8 cellular contexts compared by ENCODE assay signal in the genomic region with DNA sequence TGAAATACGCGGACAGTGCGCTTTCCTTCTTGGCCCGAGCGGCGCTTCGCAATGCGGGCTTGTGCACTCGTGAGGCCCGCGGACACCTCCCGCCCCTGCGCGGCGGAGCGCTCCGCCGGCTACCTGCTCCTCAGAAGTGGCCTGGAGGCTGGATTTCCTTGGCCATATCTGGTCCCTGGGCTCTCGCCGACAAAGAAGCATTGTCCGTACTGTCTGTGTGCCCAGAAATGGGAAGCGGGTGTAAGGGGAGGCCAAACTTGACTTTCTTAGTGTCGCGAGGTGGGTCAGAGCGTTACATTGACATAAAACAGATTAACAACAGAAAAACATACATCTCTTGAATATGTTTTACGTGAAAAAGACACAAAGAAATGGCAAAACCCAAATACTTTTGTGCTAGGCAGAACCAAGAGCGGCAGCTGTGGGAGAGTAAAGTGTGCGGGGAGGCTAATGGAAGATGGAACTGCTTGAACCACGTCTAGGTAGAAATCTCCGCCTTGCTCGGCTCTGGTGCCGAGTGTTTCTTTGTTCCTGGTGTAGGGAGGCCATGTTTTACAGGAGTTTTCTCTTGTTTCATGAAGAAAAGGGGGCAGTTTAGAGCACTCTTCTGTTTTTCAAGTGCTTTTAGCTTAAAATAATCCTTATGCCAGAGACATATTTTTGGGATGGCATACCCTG. TPM values are rescaled to one million over a fixed set of nuclear protein-coding genes. Genes with fewer than 3 reads are reported as not detected.
DNase-seq lines count a peak whose midpoint lies in the region; ATAC-seq, FAIRE-seq and TF ChIP-seq lines count a peak whose summit lies in the region.

No MANE protein-coding gene starts in this region.

- H3K23ac ChIP-seq in IMR-90 (ENCODE audit: low read depth, low read length), result peak overlapping the region; percentile 77

- H2AK9ac ChIP-seq in IMR-90 (replicated peaks; ENCODE audit: low read depth, low read length, poor library complexity), result peak overlapping the region; percentile 68

- H3K36me3 ChIP-seq in IMR-90 (ENCODE audit: control insufficient read depth, insufficient read depth, low read length) (no peaks in the 10 kb centered on the region), endothelial cell of umbilical vein (ENCODE audit: control insufficient read depth in 2 of 2, extremely low read depth in 1 of 2, insufficient read depth in 2 of 2, low read length in 2 of 2) (no peaks in the 10 kb centered on the region)

- peak overlapping the region; percentile 68 for H2BK120ac ChIP-seq in IMR-90 (ENCODE audit: low read depth, low read length)

- H3K4me1 ChIP-seq in IMR-90 (ENCODE audit: control insufficient read depth, insufficient read depth, low read length) (peaks cover 7% of the 10 kb centered on the region), endothelial cell of umbilical vein (ENCODE audit: control insufficient read depth, extremely low read depth, insufficient read depth, low read length) (peaks cover 24% of the 10 kb centered on the region)

- peak overlapping the region; percentile 92 for H3K14ac ChIP-seq in IMR-90 (replicated peaks; ENCODE audit: low read depth, low read length)

- H3K4me3 ChIP-seq in IMR-90 (ENCODE audit: insufficient read depth, low read depth, low read length) (peak overlapping the region; percentile 91), endothelial cell of umbilical vein (replicated peaks in 1 of 3; ENCODE audit: insufficient read depth in 1 of 3, low read depth in 1 of 3, low read length in 3 of 3) (peak overlapping the region; percentile 37 to 79 (median 69))

- 3% methylated on average over 20 of the region's 32 CpGs; no CpG with 5 or more reads in 1 of the 2 experiments for WGBS in IMR-90 (ENCODE audit: extremely low coverage in 2 of 2, insufficient read length in 1 of 2), 2 experiments

- peak overlapping the region; percentile 95 for H2AFZ ChIP-seq in IMR-90 (replicated peaks; ENCODE audit: low read length, poor library complexity)
- H2AFZ ChIP-seq in endothelial cell of umbilical vein (ENCODE audit: low read depth, low read length), result peak overlapping the region; percentile 4

- H3K9me3 Mint-ChIP-seq in T-helper 2 cell treated with Interferon-gamma antibody and Interleukin-4, amounts not matched to agents 5 μg/mL and 100 μg/mL, for 36 hours, result no peaks in the 10 kb centered on the region
- no peaks in the 10 kb centered on the region for H3K9me3 Mint-ChIP-seq in natural killer cell

- BruUV-seq in IMR-90 (replicated peaks; lab: Mats Ljungman, UMichigan) (TSS peak; percentile 37), endothelial cell of umbilical vein (replicated peaks; lab: Mats Ljungman, UMichigan) (TSS peak; percentile 59)

- DNase-seq in DMS53 treated with DMSO at 0.1 percent for 48 hours (lab: John Stamatoyannopoulos, UW; ENCODE audit: unreplicated experiment) (peak; percentile 11), IMR-90 (no peak), endothelial cell of umbilical vein (ENCODE audit: low read depth, low spot score) (no peak), natural killer cell (no peak), AML-193 (lab: John Stamatoyannopoulos, UW) (no peak), occipital lobe (lab: John Stamatoyannopoulos, UW) (no peak)
- DNase-seq in T-helper 2 cell treated with Interferon-gamma antibody and Interleukin-4, amounts not matched to agents 5 μg/mL and 100 μg/mL, for 36 hours (ENCODE audit: low spot score), result no peak

- in situ Hi-C loops in IMR-90 (cut with MboI; ENCODE audit: low sequenced_read_pairs), result no loop called here

- H2AK5ac ChIP-seq in IMR-90 (ENCODE audit: low read depth, low read length), result peak overlapping the region; percentile 68; the same call in 1 of the 2 replicates

- peak overlapping the region; percentile 95 for H4K5ac ChIP-seq in IMR-90 (ENCODE audit: low read depth, low read length)

- peak overlapping the region; percentile 89 for H3K9ac ChIP-seq in IMR-90 (ENCODE audit: low read depth, low read length)
- H3K9ac ChIP-seq in endothelial cell of umbilical vein (replicated peaks; ENCODE audit: extremely low read depth, insufficient read depth, low read length), result peak overlapping the region; percentile 85

- H3K4me1 Mint-ChIP-seq in T-helper 2 cell treated with Interferon-gamma antibody and Interleukin-4, amounts not matched to agents 5 μg/mL and 100 μg/mL, for 36 hours (ENCODE audit: low read depth), result peaks cover 20% of the 10 kb centered on the region
- peaks cover 20 to 32% of the 10 kb centered on the region in 2 donors for H3K4me1 Mint-ChIP-seq in natural killer cell

- H3K36me3 Mint-ChIP-seq in T-helper 2 cell treated with Interferon-gamma antibody and Interleukin-4, amounts not matched to agents 5 μg/mL and 100 μg/mL, for 36 hours (ENCODE audit: low read depth), result peaks cover 7% of the 10 kb centered on the region
- H3K36me3 Mint-ChIP-seq in natural killer cell, result no peaks in the 10 kb centered on the region

- H3K27me3 ChIP-seq in IMR-90 (ENCODE audit: control insufficient read depth, insufficient read depth, low read length) (no peaks in the 10 kb centered on the region), endothelial cell of umbilical vein (ENCODE audit: control insufficient read depth in 2 of 2, insufficient read depth in 2 of 2, low read length in 2 of 2) (no peaks in the 10 kb centered on the region)

- peak overlapping the region; percentile 75 for H2BK5ac ChIP-seq in IMR-90 (ENCODE audit: low read depth, low read length, poor library complexity, severe bottlenecking)

- FAIRE-seq in endothelial cell of umbilical vein (lab: Jason Lieb, UNC), result no peak

- H4K20me1 ChIP-seq in IMR-90 (ENCODE audit: insufficient read depth, low read length) (no peaks in the 10 kb centered on the region), endothelial cell of umbilical vein (replicated peaks; ENCODE audit: control insufficient read depth, extremely low read depth, insufficient read depth, low read length) (no peaks in the 10 kb centered on the region)

- dilution Hi-C loops in IMR-90 (cut with HindIII; ENCODE audit: low sequenced_read_pairs, unreplicated experiment) (no loop called here), endothelial cell of umbilical vein (cut with MboI; ENCODE audit: extremely low pct_ligation_motif_present, low sequenced_read_pairs) (no loop called here)

- intact Hi-C loops in IMR-90 (cut with micrococcal nuclease) (loop anchor here (1.0 to 5.0 kb wide), 4 partner anchors 46 to 205 kb away; no protein-coding TSS in a partner anchor), endothelial cell of umbilical vein (cut with micrococcal nuclease) (loop anchor here (2.0 to 10.0 kb wide), 7 partner anchors 172 to 738 kb away; a partner anchor contains a TSS), natural killer cell (cut with micrococcal nuclease) (loop anchor here (5.0 kb wide), 1 partner anchor 696 kb away; a partner anchor contains a TSS)

- H3K9me1 ChIP-seq in IMR-90 (ENCODE audit: insufficient read depth, low read length), result peaks cover 11% of the 10 kb centered on the region
- no peaks in the 10 kb centered on the region for H3K9me1 ChIP-seq in endothelial cell of umbilical vein (replicated peaks; ENCODE audit: control insufficient read depth, extremely low read depth, insufficient read depth, low read length)

- no peak for TF ChIP-seq POLR2A in IMR-90 (IDR thresholded peaks at IDR 0.05; ENCODE audit: low read depth, low read length)
- TF ChIP-seq POLR2A in endothelial cell of umbilical vein (IDR thresholded peaks at IDR 0.05; ENCODE audit: low read depth, low read length), result no peak

- peaks cover 25% of the 10 kb centered on the region for H3K79me2 ChIP-seq in endothelial cell of umbilical vein (ENCODE audit: control insufficient read depth, insufficient read depth, low read length)

- peak overlapping the region; percentile 97 for H3K27ac Mint-ChIP-seq in T-helper 2 cell treated with Interferon-gamma antibody and Interleukin-4, amounts not matched to agents 5 μg/mL and 100 μg/mL, for 36 hours
- peak overlapping the region; percentile 97 to 100 for H3K27ac Mint-ChIP-seq in natural killer cell

- TF ChIP-seq CTCF in IMR-90 (conservative IDR thresholded peaks at IDR 0.05; ENCODE audit: low read depth, low read length) (no peak), endothelial cell of umbilical vein (IDR thresholded peaks at IDR 0.05; ENCODE audit: extremely low read depth in 1 of 2, insufficient read depth in 1 of 2, low read depth in 1 of 2, low read length in 2 of 2) (no peak), natural killer cell (IDR thresholded peaks at IDR 0.05) (no peak)

- peaks cover 14 to 39% of the 10 kb centered on the region in 2 experiments for H3K79me1 ChIP-seq in IMR-90 (ENCODE audit: low read depth in 1 of 2, low read length in 2 of 2)

- H2BK20ac ChIP-seq in IMR-90 (ENCODE audit: low read depth, low read length), result no peak overlapping the region

- H3K56ac ChIP-seq in IMR-90 (ENCODE audit: extremely low read depth, insufficient read depth, low read length), result peak overlapping the region; percentile 89

- H4K91ac ChIP-seq in IMR-90 (ENCODE audit: insufficient read depth, low read depth, low read length), result peak overlapping the region; percentile 68

- H3K4me2 ChIP-seq in IMR-90 (ENCODE audit: low read depth, low read length), result peak overlapping the region; percentile 99
- peak overlapping the region; percentile 75 for H3K4me2 ChIP-seq in endothelial cell of umbilical vein (ENCODE audit: insufficient read depth, low read length)

- POLR2A ChIA-PET in IMR-90 (lab: Charles Lee; ENCODE audit: unreplicated experiment), result no interaction called here
- POLR2A ChIA-PET in endothelial cell of umbilical vein (lab: Charles Lee), result interaction anchor here (1.1 kb wide), 1 partner anchor 10 kb away, joined by 3 read pairs; no protein-coding TSS in a partner anchor

- peak overlapping the region; percentile 87 to 98 for H4K8ac ChIP-seq in IMR-90 (ENCODE audit: low read depth in 2 of 2, low read length in 2 of 2)

- peak overlapping the region; percentile 88 for H3K4ac ChIP-seq in IMR-90 (ENCODE audit: low read depth, low read length)

- no peak overlapping the region for H2BK15ac ChIP-seq in IMR-90 (ENCODE audit: low read depth, low read length)

- TF ChIP-seq RAD21 in IMR-90 (IDR thresholded peaks at IDR 0.05; ENCODE audit: low read length), result no peak

- H3K9me3 ChIP-seq in IMR-90 (ENCODE audit: control insufficient read depth, insufficient read depth, low read length) (no peaks in the 10 kb centered on the region), endothelial cell of umbilical vein (replicated peaks; ENCODE audit: control insufficient read depth, insufficient read depth, low read length) (no peaks in the 10 kb centered on the region)

- H3K18ac ChIP-seq in IMR-90 (ENCODE audit: low read depth, low read length), result peak overlapping the region; percentile 61

- ATAC-seq in GM21526 (IDR thresholded peaks at IDR 0.05; ENCODE audit: low FRiP score, unreplicated experiment) (peak; percentile 14), IMR-90 (ENCODE audit: low read depth) (peak; percentile 8), natural killer cell (peak; percentile 11 to 26 (median 25))

- CTCF ChIA-PET in IMR-90 (lab: Yijun Ruan, JAX), result interaction anchor here (0.6 to 1.5 kb wide), 4 partner anchors 8 to 49 kb away, joined by 3 to 6 read pairs (median 3); no protein-coding TSS in a partner anchor
- CTCF ChIA-PET in endothelial cell of umbilical vein (lab: Charles Lee), result interaction anchor here (0.6 to 1.9 kb wide), 12 partner anchors 8 to 578 kb away, joined by 3 to 12 read pairs (median 5); no protein-coding TSS in a partner anchor

- H3K27ac ChIP-seq in IMR-90 (ENCODE audit: insufficient read depth, low read length) (peak overlapping the region; percentile 62), endothelial cell of umbilical vein (ENCODE audit: insufficient read depth, low read depth, low read length) (peak overlapping the region; percentile 88)

- no peaks in the 10 kb centered on the region for H3K27me3 Mint-ChIP-seq in T-helper 2 cell treated with Interferon-gamma antibody and Interleukin-4, amounts not matched to agents 5 μg/mL and 100 μg/mL, for 36 hours (ENCODE audit: low read depth)
- peaks cover 5 to 9% of the 10 kb centered on the region in 2 donors for H3K27me3 Mint-ChIP-seq in natural killer cell (ENCODE audit: low read depth in 2 of 2)

- H3K4me3 Mint-ChIP-seq in T-helper 2 cell treated with Interferon-gamma antibody and Interleukin-4, amounts not matched to agents 5 μg/mL and 100 μg/mL, for 36 hours, result peak overlapping the region; percentile 97
- peak overlapping the region; percentile 96 for H3K4me3 Mint-ChIP-seq in natural killer cell

RNA-seq across cellular contexts. Expression of a gene that starts 1.5 kb away (rescaled TPM):
- total RNA-seq in IMR-90 (2012; rRNA removed), result 17.9 and 20.0 TPM in 2 replicates
- 11.7 and 13.6 TPM in 2 replicates for polyA plus RNA-seq in IMR-90 (2012; rRNA removed)
- polyA plus RNA-seq in IMR-90 (2012; cell fraction: cytosol; rRNA removed), result 10.8 and 18.3 TPM in 2 replicates
- 12.2 and 25.0 TPM in 2 replicates for polyA plus RNA-seq in IMR-90 (2012; cell fraction: nucleus; rRNA removed; ENCODE audit: low replicate concordance)
- 19.2 and 19.6 TPM in 2 replicates for total RNA-seq in endothelial cell of umbilical vein
- polyA plus RNA-seq in endothelial cell of umbilical vein, result 18.8 and 25.3 TPM in 2 replicates
- 22.1 and 25.4 TPM in 2 replicates for polyA plus RNA-seq in endothelial cell of umbilical vein (2011; cell fraction: cytosol; rRNA removed)
- polyA plus RNA-seq in endothelial cell of umbilical vein (2011; cell fraction: nucleus; rRNA removed), result 20.7 and 29.5 TPM in 2 replicates
- 11.2 and 16.6 TPM in 2 replicates for polyA plus RNA-seq in endothelial cell of umbilical vein (2012)
- polyA minus RNA-seq in endothelial cell of umbilical vein, result 34.6 and 41.5 TPM in 2 replicates
- 8.1 TPM for polyA minus RNA-seq in endothelial cell of umbilical vein (2011; cell fraction: cytosol; rRNA and poly(A)+ RNA removed)
- 11.8 and 14.5 TPM in 2 replicates for polyA minus RNA-seq in endothelial cell of umbilical vein (2011; cell fraction: nucleus; rRNA and poly(A)+ RNA removed)
- total RNA-seq in natural killer cell, result 1 to 10 TPM; 7.2 to 9.4 (median 8.3) TPM
- 40.2 TPM for total RNA-seq in occipital lobe
